ENCODE assay signal across 2 cellular contexts in the genomic region with DNA sequence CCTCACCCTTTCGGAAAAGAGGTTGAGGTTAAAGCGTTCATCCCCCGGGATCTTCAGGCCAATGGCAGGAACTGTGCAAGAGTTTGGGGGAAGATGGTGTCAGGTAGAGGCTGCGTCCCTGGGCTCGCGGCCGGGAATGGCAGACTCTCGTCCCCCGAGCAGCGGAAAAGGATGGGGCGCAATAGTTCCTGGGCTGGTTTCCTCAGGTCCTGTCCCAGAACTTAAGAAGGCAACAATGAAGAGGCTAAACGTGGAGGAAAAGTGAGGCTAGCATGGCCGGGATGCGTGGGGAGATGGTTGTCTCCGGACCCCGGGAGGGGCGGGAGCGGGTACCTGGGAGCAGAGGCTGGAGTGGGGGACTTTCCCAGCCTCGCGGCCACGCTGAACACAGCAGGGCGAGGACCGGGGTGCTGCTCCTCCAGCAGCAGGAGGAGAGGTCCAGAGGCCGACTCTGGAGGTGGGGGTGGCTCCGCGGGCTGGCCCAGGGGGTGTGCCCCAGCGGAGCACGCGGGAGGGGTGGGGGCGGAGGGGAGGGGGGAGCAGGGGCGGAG.
TF ChIP-seq lines count a peak whose summit lies in the region.

No MANE protein-coding gene starts in this region.

TF ChIP-seq in GM12891, 5 proteins besides CTCF, POLR2A, EP300 and RAD21 (continued from another document):
- no peak for TF ChIP-seq PAX5 (IDR thresholded peaks at IDR 0.05; ENCODE audit: insufficient read depth, low read length, severe bottlenecking)

TF ChIP-seq in GM12878, 131 proteins besides CTCF, POLR2A, EP300 and RAD21 (continued from another document):
- 0 out of 2 replicates have a peak, but pooled peaks have one; percentile 37 for TF ChIP-seq TAF1 (IDR thresholded peaks at IDR 0.05; ENCODE audit: borderline replicate concordance, low read depth, low read length)
- no peak for TF ChIP-seq KDM1A (IDR thresholded peaks at IDR 0.05; ENCODE audit: borderline replicate concordance)
- TF ChIP-seq YY1 (IDR thresholded peaks at IDR 0.05; ENCODE audit: low read depth, low read length), result 0 out of 2 replicates have a peak, but pooled peaks have one; percentile 36
- TF ChIP-seq CBFB (IDR thresholded peaks at IDR 0.05; ENCODE audit: low read depth), result no peak
- TF ChIP-seq POLR2AphosphoS5 (IDR thresholded peaks at IDR 0.05; ENCODE audit: low read length), result peak; percentile 83
- peak; percentile 20; the same call in 1 of the 2 replicates for TF ChIP-seq CREM (IDR thresholded peaks at IDR 0.05; ENCODE audit: low read depth)
- peak in 1 of 2 experiments; percentile 40; a peak in 1 of 3 replicates for TF ChIP-seq EGR1 (IDR thresholded peaks at IDR 0.05; ENCODE audit: borderline replicate concordance in 1 of 2, low read depth in 2 of 2, low read length in 2 of 2)
- peak; percentile 84 for TF ChIP-seq MLLT1 (IDR thresholded peaks at IDR 0.05)
- TF ChIP-seq CBX3 (IDR thresholded peaks at IDR 0.05; ENCODE audit: borderline replicate concordance, low read depth), result no peak
- TF ChIP-seq, protein P1, sequence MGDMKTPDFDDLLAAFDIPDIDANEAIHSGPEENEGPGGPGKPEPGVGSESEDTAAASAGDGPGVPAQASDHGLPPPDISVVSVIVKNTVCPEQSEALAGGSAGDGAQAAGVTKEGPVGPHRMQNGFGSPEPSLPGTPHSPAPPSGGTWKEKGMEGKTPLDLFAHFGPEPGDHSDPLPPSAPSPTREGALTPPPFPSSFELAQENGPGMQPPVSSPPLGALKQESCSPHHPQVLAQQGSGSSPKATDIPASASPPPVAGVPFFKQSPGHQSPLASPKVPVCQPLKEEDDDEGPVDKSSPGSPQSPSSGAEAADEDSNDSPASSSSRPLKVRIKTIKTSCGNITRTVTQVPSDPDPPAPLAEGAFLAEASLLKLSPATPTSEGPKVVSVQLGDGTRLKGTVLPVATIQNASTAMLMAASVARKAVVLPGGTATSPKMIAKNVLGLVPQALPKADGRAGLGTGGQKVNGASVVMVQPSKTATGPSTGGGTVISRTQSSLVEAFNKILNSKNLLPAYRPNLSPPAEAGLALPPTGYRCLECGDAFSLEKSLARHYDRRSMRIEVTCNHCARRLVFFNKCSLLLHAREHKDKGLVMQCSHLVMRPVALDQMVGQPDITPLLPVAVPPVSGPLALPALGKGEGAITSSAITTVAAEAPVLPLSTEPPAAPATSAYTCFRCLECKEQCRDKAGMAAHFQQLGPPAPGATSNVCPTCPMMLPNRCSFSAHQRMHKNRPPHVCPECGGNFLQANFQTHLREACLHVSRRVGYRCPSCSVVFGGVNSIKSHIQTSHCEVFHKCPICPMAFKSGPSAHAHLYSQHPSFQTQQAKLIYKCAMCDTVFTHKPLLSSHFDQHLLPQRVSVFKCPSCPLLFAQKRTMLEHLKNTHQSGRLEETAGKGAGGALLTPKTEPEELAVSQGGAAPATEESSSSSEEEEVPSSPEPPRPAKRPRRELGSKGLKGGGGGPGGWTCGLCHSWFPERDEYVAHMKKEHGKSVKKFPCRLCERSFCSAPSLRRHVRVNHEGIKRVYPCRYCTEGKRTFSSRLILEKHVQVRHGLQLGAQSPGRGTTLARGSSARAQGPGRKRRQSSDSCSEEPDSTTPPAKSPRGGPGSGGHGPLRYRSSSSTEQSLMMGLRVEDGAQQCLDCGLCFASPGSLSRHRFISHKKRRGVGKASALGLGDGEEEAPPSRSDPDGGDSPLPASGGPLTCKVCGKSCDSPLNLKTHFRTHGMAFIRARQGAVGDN (IDR thresholded peaks at IDR 0.05), result peak; percentile 42; the same call in 1 of the 2 replicates
- no peak for TF ChIP-seq ZBTB33 (IDR thresholded peaks at IDR 0.05)
- TF ChIP-seq SMAD5 (IDR thresholded peaks at IDR 0.05; ENCODE audit: low read depth), result peak; percentile 39
- peak; percentile 32 for TF ChIP-seq RELB (IDR thresholded peaks at IDR 0.05; ENCODE audit: low read depth)
TF ChIP-seq in GM12878: peak in this region for 12.
